ENCODE assay signal across 9 cellular contexts in genomic region chr1:167628754-167629515, GRCh38. TPM values are rescaled to one million over a fixed set of nuclear protein-coding genes. Genes with fewer than 3 reads are reported as not detected.
DNase-seq lines count a peak whose midpoint lies in the region; ATAC-seq and TF ChIP-seq lines count a peak whose summit lies in the region.
"Had no signal": no experiment of that assay in that cellular context is flagged by ENCODE, and none has a peak within 500 bp of the region (broad histone marks: within the 10 kb centered on the region; RNA-seq: fewer than 3 reads in every experiment).

No MANE protein-coding gene starts in this region.

- peak overlapping the region; percentile 98 for H3K27ac Mint-ChIP-seq in activated naive CD4-positive, alpha-beta T cell treated with anti-CD3 and anti-CD28 coated beads, Interleukin-2, amount 10 ng/mL, durations not matched to agents 7 days and 5 days
- H3K27ac Mint-ChIP-seq in activated T-helper 1 cell treated with anti-CD3 and anti-CD28 coated beads, Interleukin-12 subunit alpha, Interleukin-12 subunit beta, Interleukin-2, Interleukin-4 antibody, amounts not matched to agents 30 ng/mL and 10 ng/mL and 1 ng/mL, durations not matched to agents 14 hours and 24 hours and 36 hours: peak overlapping the region; percentile 89
- H3K27ac Mint-ChIP-seq in type B pancreatic cell: no peak overlapping the region

- H3K4me1 Mint-ChIP-seq in activated naive CD4-positive, alpha-beta T cell treated with anti-CD3 and anti-CD28 coated beads, Interleukin-2, amount 10 ng/mL, durations not matched to agents 7 days and 5 days: peaks cover 69% of the 10 kb centered on the region
- peaks cover 74% of the 10 kb centered on the region for H3K4me1 Mint-ChIP-seq in activated T-helper 1 cell treated with anti-CD3 and anti-CD28 coated beads, Interleukin-12 subunit alpha, Interleukin-12 subunit beta, Interleukin-2, Interleukin-4 antibody, amounts not matched to agents 30 ng/mL and 10 ng/mL and 1 ng/mL, durations not matched to agents 14 hours and 24 hours and 36 hours (ENCODE audit: low read depth)
- H3K4me1 Mint-ChIP-seq in type B pancreatic cell (ENCODE audit: unreplicated experiment): peaks cover 6% of the 10 kb centered on the region

- no peak for TF ChIP-seq CTCF in type B pancreatic cell (conservative IDR thresholded peaks at IDR 0.05)

- peaks cover 59% of the 10 kb centered on the region for H3K36me3 Mint-ChIP-seq in activated naive CD4-positive, alpha-beta T cell treated with anti-CD3 and anti-CD28 coated beads, Interleukin-2, amount 10 ng/mL, durations not matched to agents 7 days and 5 days
- H3K36me3 Mint-ChIP-seq in activated T-helper 1 cell treated with anti-CD3 and anti-CD28 coated beads, Interleukin-12 subunit alpha, Interleukin-12 subunit beta, Interleukin-2, Interleukin-4 antibody, amounts not matched to agents 30 ng/mL and 10 ng/mL and 1 ng/mL, durations not matched to agents 14 hours and 24 hours and 36 hours (ENCODE audit: low read depth): peaks cover 35% of the 10 kb centered on the region
- H3K36me3 Mint-ChIP-seq in type B pancreatic cell: no peaks in the 10 kb centered on the region

- H3K9me3 Mint-ChIP-seq in activated naive CD4-positive, alpha-beta T cell treated with anti-CD3 and anti-CD28 coated beads, Interleukin-2, amount 10 ng/mL, durations not matched to agents 7 days and 5 days: peaks cover 12% of the 10 kb centered on the region
- H3K9me3 Mint-ChIP-seq in activated T-helper 1 cell treated with anti-CD3 and anti-CD28 coated beads, Interleukin-12 subunit alpha, Interleukin-12 subunit beta, Interleukin-2, Interleukin-4 antibody, amounts not matched to agents 30 ng/mL and 10 ng/mL and 1 ng/mL, durations not matched to agents 14 hours and 24 hours and 36 hours: peaks cover 14% of the 10 kb centered on the region
- H3K9me3 Mint-ChIP-seq in type B pancreatic cell: peaks cover 7% of the 10 kb centered on the region

- peak overlapping the region; percentile 95 for H3K4me3 Mint-ChIP-seq in activated naive CD4-positive, alpha-beta T cell treated with anti-CD3 and anti-CD28 coated beads, Interleukin-2, amount 10 ng/mL, durations not matched to agents 7 days and 5 days
- peak overlapping the region; percentile 85 for H3K4me3 Mint-ChIP-seq in activated T-helper 1 cell treated with anti-CD3 and anti-CD28 coated beads, Interleukin-12 subunit alpha, Interleukin-12 subunit beta, Interleukin-2, Interleukin-4 antibody, amounts not matched to agents 30 ng/mL and 10 ng/mL and 1 ng/mL, durations not matched to agents 14 hours and 24 hours and 36 hours
- peak overlapping the region; percentile 86 for H3K4me3 Mint-ChIP-seq in type B pancreatic cell

- CTCF ChIA-PET in activated naive CD4-positive, alpha-beta T cell treated with anti-CD3 and anti-CD28 coated beads, Interleukin-2, amount 10 ng/mL, durations not matched to agents 7 days and 5 days (lab: Charles Lee): interaction anchor here (1.1 to 12.4 kb wide), 2 partner anchors 13 to 27 kb away, joined by 3 to 236 read pairs; no protein-coding TSS in a partner anchor

- H3K27me3 Mint-ChIP-seq in activated naive CD4-positive, alpha-beta T cell treated with anti-CD3 and anti-CD28 coated beads, Interleukin-2, amount 10 ng/mL, durations not matched to agents 7 days and 5 days: no peaks in the 10 kb centered on the region
- H3K27me3 Mint-ChIP-seq in activated T-helper 1 cell treated with anti-CD3 and anti-CD28 coated beads, Interleukin-12 subunit alpha, Interleukin-12 subunit beta, Interleukin-2, Interleukin-4 antibody, amounts not matched to agents 30 ng/mL and 10 ng/mL and 1 ng/mL, durations not matched to agents 14 hours and 24 hours and 36 hours (ENCODE audit: insufficient read depth): no peaks in the 10 kb centered on the region
- H3K27me3 Mint-ChIP-seq in type B pancreatic cell: peaks cover 63% of the 10 kb centered on the region

- no peak for DNase-seq in activated naive CD4-positive, alpha-beta T cell treated with anti-CD3 and anti-CD28 coated beads, Interleukin-2, amount 10 ng/mL, durations not matched to agents 7 days and 5 days
- DNase-seq in activated naive CD4-positive, alpha-beta T cell treated with Interleukin-2 at 50 U/mL for 16 hours: no peak
- no peak for DNase-seq in activated T-helper 1 cell treated with anti-CD3 and anti-CD28 coated beads, Interleukin-12 subunit alpha, Interleukin-12 subunit beta, Interleukin-2, Interleukin-4 antibody, amounts not matched to agents 30 ng/mL and 10 ng/mL and 1 ng/mL, durations not matched to agents 14 hours and 24 hours and 36 hours (ENCODE audit: low spot score)
- DNase-seq in medulla oblongata (ENCODE audit: extremely low spot score): peak; percentile 11
- peak; percentile 27 for DNase-seq in type B pancreatic cell (ENCODE audit: extremely low spot score, unreplicated experiment)
- no peak for DNase-seq in NCI-H146 treated with DMSO at 0.1 percent for 48 hours (lab: John Stamatoyannopoulos, UW; ENCODE audit: unreplicated experiment)
- no peak for DNase-seq in NCI-H774 (lab: John Stamatoyannopoulos, UW)
- DNase-seq: NCI-H2081 had no signal

- intact Hi-C loops in activated T-helper 1 cell treated with anti-CD3 and anti-CD28 coated beads, Interleukin-12 subunit alpha, Interleukin-12 subunit beta, Interleukin-2, Interleukin-4 antibody, amounts not matched to agents 30 ng/mL and 10 ng/mL and 1 ng/mL, durations not matched to agents 14 hours and 24 hours and 36 hours (cut with micrococcal nuclease): loop anchor here (1.0 kb wide), 1 partner anchor 8 kb away; no protein-coding TSS in a partner anchor

- ATAC-seq in GM19463 (IDR thresholded peaks at IDR 0.05; ENCODE audit: unreplicated experiment): no peak

RNA-seq across cellular contexts. Expression of gene RCSD1, which starts 1.1 kb away (rescaled TPM):
- 78.6 and 81.9 TPM in 2 replicates for total RNA-seq in activated T-helper 1 cell treated with anti-CD3 and anti-CD28 coated beads, Interleukin-12 subunit alpha, Interleukin-12 subunit beta, Interleukin-2, Interleukin-4 antibody, amounts not matched to agents 30 ng/mL and 10 ng/mL and 1 ng/mL, durations not matched to agents 14 hours and 24 hours and 36 hours
- 0.75 and 5.4 TPM in 2 replicates for total RNA-seq in type B pancreatic cell (ENCODE audit: low replicate concordance)

Comparison
In these comparisons a context has a peak if more than half of its experiments do, and no peak if none do; other contexts are left out.
1. DNase-seq: peak in medulla oblongata (single experiment) and type B pancreatic cell (single experiment); none in activated naive CD4-positive, alpha-beta T cell treated with anti-CD3 and anti-CD28 coated beads, Interleukin-2, amount 10 ng/mL, durations not matched to agents 7 days and 5 days (single experiment), activated naive CD4-positive, alpha-beta T cell treated with Interleukin-2 at 50 U/mL for 16 hours (single experiment), activated T-helper 1 cell treated with anti-CD3 and anti-CD28 coated beads, Interleukin-12 subunit alpha, Interleukin-12 subunit beta, Interleukin-2, Interleukin-4 antibody, amounts not matched to agents 30 ng/mL and 10 ng/mL and 1 ng/mL, durations not matched to agents 14 hours and 24 hours and 36 hours (single experiment), NCI-H146 treated with DMSO at 0.1 percent for 48 hours (single experiment) and NCI-H774 (single experiment).
2. RNA of gene RCSD1, which starts 1.1 kb away (total RNA-seq): 78.6 to 81.9 TPM in activated T-helper 1 cell treated with anti-CD3 and anti-CD28 coated beads, Interleukin-12 subunit alpha, Interleukin-12 subunit beta, Interleukin-2, Interleukin-4 antibody, amounts not matched to agents 30 ng/mL and 10 ng/mL and 1 ng/mL, durations not matched to agents 14 hours and 24 hours and 36 hours; 0.75 to 5.4 TPM in type B pancreatic cell; every median in the first group is over 10 times any median in the second.
3. Peak in every context shown above with its lines, with median percentiles within 50 percentile points of each other: H3K4me3 Mint-ChIP-seq.